ENCODE assay signal across 8 cellular contexts in the genomic region with DNA sequence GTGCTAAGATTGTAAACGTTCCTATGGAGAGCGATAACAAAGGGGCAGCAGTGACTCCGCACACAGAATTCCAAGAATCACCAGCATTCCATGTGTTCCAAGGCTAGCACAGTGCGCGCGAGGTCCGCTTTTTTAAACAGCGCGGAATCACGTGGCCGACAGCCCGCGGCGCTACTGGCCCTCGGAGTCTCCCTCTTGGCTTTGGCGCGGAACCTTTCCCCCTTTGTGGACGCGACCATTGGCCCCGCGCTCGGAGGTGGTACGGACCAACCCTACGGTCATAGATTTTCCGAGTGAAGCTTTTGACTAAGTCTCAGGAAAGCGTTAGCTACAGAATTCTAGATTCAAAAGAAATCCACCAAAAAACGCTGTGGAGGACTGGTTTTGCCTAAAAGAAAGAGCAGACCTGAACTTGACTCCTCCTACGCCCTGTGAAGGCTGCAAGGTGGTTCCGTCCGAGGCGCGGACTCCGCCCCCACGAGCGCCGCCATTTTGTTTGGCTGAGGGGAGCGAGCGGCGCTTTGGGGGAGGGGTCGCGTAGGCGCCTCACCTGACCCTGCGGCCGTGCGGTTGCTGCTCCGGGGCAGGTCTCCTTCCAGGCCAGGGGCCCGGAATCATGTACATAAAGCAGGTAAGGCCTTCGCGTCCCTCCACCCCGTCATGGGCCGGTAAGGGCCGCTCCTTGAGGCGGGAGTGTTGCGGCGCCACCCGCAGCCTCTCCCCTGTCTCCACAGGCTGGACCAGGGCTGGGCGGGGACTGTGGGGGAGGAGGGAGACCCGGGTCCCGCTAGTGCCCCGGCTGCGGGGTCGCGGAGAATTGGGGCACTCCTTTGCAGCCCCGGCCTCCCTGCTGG. TPM values are rescaled to one million over a fixed set of nuclear protein-coding genes. Genes with fewer than 3 reads are reported as not detected.
A peak's percentile ranks its signal among the peaks of the same experiment; 100 is the strongest.
DNase-seq lines count a peak whose midpoint lies in the region; ATAC-seq and TF ChIP-seq lines count a peak whose summit lies in the region.

A gene (plus strand): TSS at position 495 of the 854 bp plus-strand sequence. CDS start 122 bp downstream, at position 617.

- H3K4me3 ChIP-seq in NB4 (ENCODE audit: low read depth, low read length), result peak within 1 kb of the TSS; percentile 88
- peak within 1 kb of the TSS; percentile 71 for H3K4me3 ChIP-seq in suprapubic skin

- DNase-seq in GM04504 (ENCODE audit: low read depth) (peak; percentile 89), HFFc6 (peak; percentile 98), NB4 (ENCODE audit: low read depth) (peak; percentile 95), globus pallidus (ENCODE audit: low spot score) (peak; percentile 89), nucleus accumbens (lab: John Stamatoyannopoulos, UW) (peak; percentile 30 to 97 (median 88)), suprapubic skin (ENCODE audit: low spot score in 2 of 2) (peak; percentile 94 to 95)

- H3K27ac ChIP-seq in suprapubic skin, result peak within 1 kb of the TSS; percentile 79

- no peaks in the 10 kb centered on the region for H3K9me3 Mint-ChIP-seq in HFFc6
- H3K9me3 Mint-ChIP-seq in activated naive CD4-positive, alpha-beta T cell treated with anti-CD3 and anti-CD28 coated beads, Interleukin-2, amount 50 U/mL, for 24 hours, result no peaks in the 10 kb centered on the region

- TF ChIP-seq EP300 in suprapubic skin (IDR thresholded peaks at IDR 0.05), result no peak

- peaks cover 5% of the 10 kb centered on the region for H3K36me3 Mint-ChIP-seq in HFFc6 (ENCODE audit: low read depth)
- peaks cover 2% of the 10 kb centered on the region for H3K36me3 Mint-ChIP-seq in activated naive CD4-positive, alpha-beta T cell treated with anti-CD3 and anti-CD28 coated beads, Interleukin-2, amount 50 U/mL, for 24 hours

- peak within 1 kb of the TSS; percentile 100 for H3K27ac Mint-ChIP-seq in HFFc6
- H3K27ac Mint-ChIP-seq in activated naive CD4-positive, alpha-beta T cell treated with anti-CD3 and anti-CD28 coated beads, Interleukin-2, amount 50 U/mL, for 24 hours, result peak within 1 kb of the TSS; percentile 99

- no peaks in the 10 kb centered on the region for H3K27me3 Mint-ChIP-seq in HFFc6 (ENCODE audit: insufficient read depth)
- peaks cover 5% of the 10 kb centered on the region for H3K27me3 Mint-ChIP-seq in activated naive CD4-positive, alpha-beta T cell treated with anti-CD3 and anti-CD28 coated beads, Interleukin-2, amount 50 U/mL, for 24 hours

- peak within 1 kb of the TSS; percentile 98 for H3K4me3 Mint-ChIP-seq in HFFc6
- H3K4me3 Mint-ChIP-seq in activated naive CD4-positive, alpha-beta T cell treated with anti-CD3 and anti-CD28 coated beads, Interleukin-2, amount 50 U/mL, for 24 hours, result peak within 1 kb of the TSS; percentile 97

- peaks cover 5% of the 10 kb centered on the region for H3K27me3 ChIP-seq in suprapubic skin

- ATAC-seq in SK-N-SH treated with all-trans-retinoic acid at 6 μM for 48 hours, result peak; percentile 91

- peaks cover 61% of the 10 kb centered on the region for H3K4me1 Mint-ChIP-seq in HFFc6 (ENCODE audit: low read depth)
- H3K4me1 Mint-ChIP-seq in activated naive CD4-positive, alpha-beta T cell treated with anti-CD3 and anti-CD28 coated beads, Interleukin-2, amount 50 U/mL, for 24 hours, result peaks cover 40% of the 10 kb centered on the region

- WGBS in suprapubic skin, result under 1% methylated on average over 48 of the region's 64 CpGs

- peaks cover 31% of the 10 kb centered on the region for H3K4me1 ChIP-seq in suprapubic skin

- H3K36me3 ChIP-seq in suprapubic skin, result no peaks in the 10 kb centered on the region

- TF ChIP-seq POLR2A in NB4 (IDR thresholded peaks at IDR 0.05; ENCODE audit: extremely low read depth, insufficient read length) (peak; percentile 83), suprapubic skin (IDR thresholded peaks at IDR 0.05) (peak in 1 of 2 donors; percentile 21)

- no peaks in the 10 kb centered on the region for H3K9me3 ChIP-seq in suprapubic skin

- TF ChIP-seq CTCF in HFFc6 (IDR thresholded peaks at IDR 0.05) (no peak), NB4 (IDR thresholded peaks at IDR 0.05; ENCODE audit: low read depth, low read length) (no peak), suprapubic skin (IDR thresholded peaks at IDR 0.05) (no peak)

TF ChIP-seq in SK-N-SH treated with all-trans-retinoic acid at 6 μM for 48 hours, 23 proteins besides CTCF, POLR2A, EP300 and RAD21:
- TF ChIP-seq ESRRG (CRISPR knock-in tag; IDR thresholded peaks at IDR 0.05), result no peak

RNA-seq across cellular contexts. Expression of the gene that starts here (rescaled TPM):
- 10 to 100 TPM; 26.0 to 40.5 (median 38.0) TPM for total RNA-seq in HFFc6 (2021; fragmentation: NEBNext Ultra II Directional; extraction: Animal tissue kit (Norgen Biotek cat#: 25700))
- total RNA-seq in suprapubic skin, result 10 to 100 TPM; 18.9 to 33.5 (median 23.3) TPM

Comparison
In these comparisons a context has a peak if more than half of its experiments do, and no peak if none do; other contexts are left out.
1. Peak in every context shown above with its lines: DNase-seq, ATAC-seq, H3K4me3 ChIP-seq and H3K27ac ChIP-seq.